In the genomic region with DNA sequence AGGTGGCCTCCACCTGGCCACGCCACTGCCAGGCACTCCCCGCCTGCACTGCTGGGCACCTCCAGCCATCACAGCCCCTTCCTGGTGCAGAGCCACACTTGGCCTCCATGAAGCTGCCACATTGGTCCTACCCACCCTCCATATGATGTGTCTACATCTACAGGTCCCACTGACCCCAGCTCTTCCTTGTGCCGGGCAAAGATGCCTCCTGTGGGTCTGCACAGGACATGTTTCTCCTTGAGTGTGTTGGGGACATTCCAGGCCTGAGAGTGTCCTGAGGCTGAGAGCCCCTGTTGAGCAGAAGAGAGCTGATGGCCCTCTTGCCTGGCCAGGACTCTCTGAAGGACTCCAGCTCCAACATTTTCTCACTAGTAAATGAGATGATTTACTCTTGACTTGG, we compare ENCODE assay signal across 21 cellular contexts. TPM values are rescaled to one million over a fixed set of nuclear protein-coding genes. Genes with fewer than 3 reads are reported as not detected.
DNase-seq lines count a peak whose midpoint lies in the region; ATAC-seq, FAIRE-seq and TF ChIP-seq lines count a peak whose summit lies in the region.
"Had no signal": no experiment of that assay in that cellular context is flagged by ENCODE, and none has a peak within 500 bp of the region (broad histone marks: within the 10 kb centered on the region; RNA-seq: fewer than 3 reads in every experiment).

No MANE protein-coding gene starts in this region.

- SMC1A ChIA-PET in GM12878 (lab: Charles Lee; ENCODE audit: uncharacterized antibody, unreplicated experiment) = no interaction called here

- no peak for ATAC-seq in IMR-90 (ENCODE audit: low read depth)
- peak; percentile 24; the same call in 2 of the 3 replicates for ATAC-seq in GM12878
- no peak for ATAC-seq in HG03108 (IDR thresholded peaks at IDR 0.05; ENCODE audit: unreplicated experiment)

- H2BK5ac ChIP-seq in IMR-90 (ENCODE audit: low read depth, low read length, poor library complexity, severe bottlenecking) = no peak overlapping the region

- H3K14ac ChIP-seq in IMR-90 (replicated peaks; ENCODE audit: low read depth, low read length) = no peak overlapping the region

- H4K5ac ChIP-seq in IMR-90 (ENCODE audit: low read depth, low read length) = no peak overlapping the region; the same call in 1 of the 2 replicates

- H3K4me2 ChIP-seq in IMR-90 (ENCODE audit: low read depth, low read length) = no peak overlapping the region
- H3K4me2 ChIP-seq in GM12878 (ENCODE audit: control insufficient read depth, insufficient read depth) = no peak overlapping the region

- peaks cover 27% of the 10 kb centered on the region for H3K36me3 ChIP-seq in BE2C
- peaks cover 23% of the 10 kb centered on the region for H3K36me3 ChIP-seq in IMR-90 (ENCODE audit: control insufficient read depth, insufficient read depth, low read length)
- H3K36me3 ChIP-seq in GM12878 (ENCODE audit: control insufficient read depth in 2 of 2, insufficient read depth in 2 of 2, low read length in 1 of 2) = no peaks in the 10 kb centered on the region

- H2AK5ac ChIP-seq in IMR-90 (ENCODE audit: low read depth, low read length) = peak overlapping the region; percentile 14; the same call in 1 of the 2 replicates

- intact Hi-C loops in IMR-90 (cut with micrococcal nuclease) = no loop called here
- intact Hi-C loops in GM12878 (cut with micrococcal nuclease; ENCODE audit: unreplicated experiment) = no loop called here

- H2BK15ac ChIP-seq in IMR-90 (ENCODE audit: low read depth, low read length) = no peak overlapping the region

- H3K56ac ChIP-seq in IMR-90 (ENCODE audit: extremely low read depth, insufficient read depth, low read length) = no peak overlapping the region

- no peak overlapping the region for H3K4me3 Mint-ChIP-seq in neural crest cell
- H3K4me3 Mint-ChIP-seq: CD4-positive, alpha-beta memory T cell; IgD-negative memory B cell had no signal

- peaks cover 8% of the 10 kb centered on the region for H3K36me3 Mint-ChIP-seq in neural crest cell (ENCODE audit: low read depth)
- H3K36me3 Mint-ChIP-seq: CD4-positive, alpha-beta memory T cell; IgD-negative memory B cell had no signal

- H2BK20ac ChIP-seq in IMR-90 (ENCODE audit: low read depth, low read length) = no peak overlapping the region

- H3K27ac Mint-ChIP-seq in neural crest cell (ENCODE audit: unreplicated experiment) = peak overlapping the region; percentile 55
- H3K27ac Mint-ChIP-seq: CD4-positive, alpha-beta memory T cell had no signal

- RAD21 ChIA-PET in GM12878 (lab: Charles Lee; ENCODE audit: unreplicated experiment) = interaction anchor here (1.5 kb wide), 1 partner anchor 59 kb away, joined by 4 read pairs; no protein-coding TSS in a partner anchor

- WGBS in IMR-90 (ENCODE audit: extremely low coverage in 2 of 2, insufficient read length in 1 of 2), 2 experiments = 100% methylated on average over 2 of the region's 3 CpGs; no CpG with 5 or more reads in 1 of the 2 experiments
- 80% methylated on average over 3 of the region's 3 CpGs for WGBS in GM12878 (ENCODE audit: insufficient coverage, insufficient replicate concordance, low lambda C conversion rate, missing lambda C conversion rate)

- BruUV-seq in IMR-90 (replicated peaks; lab: Mats Ljungman, UMichigan) (no TSS peak), GM12878 (replicated peaks; lab: Mats Ljungman, UMichigan) (no TSS peak)

- no peak overlapping the region for H4K8ac ChIP-seq in IMR-90 (ENCODE audit: low read depth in 2 of 2, low read length in 2 of 2)

- DNase-seq in BE2C (no peak), IMR-90 (no peak), GM12878 (ENCODE audit: low read depth, low spot score) (no peak), neural crest cell (ENCODE audit: low read depth, low spot score) (no peak), NCI-H1694 treated with DMSO at 0.1 percent for 48 hours (lab: John Stamatoyannopoulos, UW) (no peak), CD1c-positive myeloid dendritic cell (ENCODE audit: extremely low spot score) (no peak)
- DNase-seq in activated CD4-positive, CD25-positive, alpha-beta regulatory T cell (lab: John Stamatoyannopoulos, UW) = no peak
- DNase-seq: 8988T; CD4-positive, alpha-beta memory T cell; DMS79 treated with DMSO at 0.1 percent for 48 hours; GF-D8; HCEC 1CT; Karpas-422; KBM-7 had no signal

- H2AFZ ChIP-seq in IMR-90 (replicated peaks; ENCODE audit: low read length, poor library complexity) (no peak overlapping the region), GM12878 (ENCODE audit: control insufficient read depth, low read depth, low read length) (no peak overlapping the region)

- H3K79me2 ChIP-seq in GM12878 (ENCODE audit: control insufficient read depth, insufficient read depth, low read length) = no peaks in the 10 kb centered on the region

- H2BK120ac ChIP-seq in IMR-90 (ENCODE audit: low read depth, low read length) = no peak overlapping the region

- H3K27me3 ChIP-seq in BE2C = no peaks in the 10 kb centered on the region
- no peaks in the 10 kb centered on the region for H3K27me3 ChIP-seq in IMR-90 (ENCODE audit: control insufficient read depth, insufficient read depth, low read length)
- H3K27me3 ChIP-seq in GM12878 (replicated peaks in 1 of 2; ENCODE audit: control insufficient read depth in 2 of 2, insufficient read depth in 2 of 2, low read length in 1 of 2) = no peaks in the 10 kb centered on the region

- H3K27ac ChIP-seq in IMR-90 (ENCODE audit: insufficient read depth, low read length) = no peak overlapping the region
- H3K27ac ChIP-seq in GM12878 (ENCODE audit: control insufficient read depth, insufficient read depth) = no peak overlapping the region
- H3K27ac ChIP-seq: C4-2B, HL-60 had no signal

- peaks cover 36% of the 10 kb centered on the region for H3K9me1 ChIP-seq in IMR-90 (ENCODE audit: insufficient read depth, low read length)

- no peak overlapping the region for H2AK9ac ChIP-seq in IMR-90 (replicated peaks; ENCODE audit: low read depth, low read length, poor library complexity)

- no peak for TF ChIP-seq RAD21 in IMR-90 (IDR thresholded peaks at IDR 0.05; ENCODE audit: low read length)
- no peak for TF ChIP-seq RAD21 in GM12878 (IDR thresholded peaks at IDR 0.05; ENCODE audit: insufficient read depth, low read depth, low read length)

- no peak overlapping the region for H3K18ac ChIP-seq in IMR-90 (ENCODE audit: low read depth, low read length)

- FAIRE-seq in GM12878 (lab: Jason Lieb, UNC) = no peak
- FAIRE-seq: GM12891, GM18507 had no signal

- H3K9me3 Mint-ChIP-seq in neural crest cell = peaks cover 5% of the 10 kb centered on the region

- CTCF ChIA-PET in IMR-90 (lab: Yijun Ruan, JAX) = interaction anchor here (1.2 kb wide), 1 partner anchor 59 kb away, joined by 4 read pairs; no protein-coding TSS in a partner anchor
- CTCF ChIA-PET in GM12878 (lab: Yijun Ruan, JAX) = interaction anchor here (0.7 to 1.3 kb wide), 2 partner anchors 59 to 693 kb away, joined by 3 read pairs; no protein-coding TSS in a partner anchor

- no peak for TF ChIP-seq EP300 in GM12878 (IDR thresholded peaks at IDR 0.05; ENCODE audit: borderline replicate concordance in 1 of 2, control insufficient read depth in 1 of 2, low read depth in 2 of 2, low read length in 2 of 2)

- H4K20me1 ChIP-seq in IMR-90 (ENCODE audit: insufficient read depth, low read length) (peaks cover 33% of the 10 kb centered on the region), GM12878 (ENCODE audit: control insufficient read depth, insufficient read depth) (no peaks in the 10 kb centered on the region)

- no peaks in the 10 kb centered on the region; the same call in 1 of the 2 replicates for H3K4me1 ChIP-seq in BE2C
- H3K4me1 ChIP-seq in IMR-90 (ENCODE audit: control insufficient read depth, insufficient read depth, low read length) = peaks cover 22% of the 10 kb centered on the region
- no peaks in the 10 kb centered on the region for H3K4me1 ChIP-seq in GM12878 (ENCODE audit: control insufficient read depth, insufficient read depth, low read length)

- 0 out of 2 replicates have a peak overlapping the region, but pooled peaks have one; percentile 4 for H3K4ac ChIP-seq in IMR-90 (ENCODE audit: low read depth, low read length)

- dilution Hi-C loops in IMR-90 (cut with HindIII; ENCODE audit: low sequenced_read_pairs, unreplicated experiment) = no loop called here

- peaks cover under 1% of the 10 kb centered on the region for H3K27me3 Mint-ChIP-seq in neural crest cell (ENCODE audit: low read depth)

- H3K79me1 ChIP-seq in IMR-90 (ENCODE audit: low read depth in 1 of 2, low read length in 2 of 2) = peaks cover 17 to 39% of the 10 kb centered on the region in 2 experiments

- POLR2A ChIA-PET in IMR-90 (lab: Charles Lee; ENCODE audit: unreplicated experiment) (no interaction called here), GM12878 (lab: Charles Lee) (no interaction called here)

- TF ChIP-seq POLR2A in IMR-90 (IDR thresholded peaks at IDR 0.05; ENCODE audit: low read depth, low read length) (no peak), GM12878 (IDR thresholded peaks at IDR 0.05; ENCODE audit: low read depth, low read length) (no peak)

- in situ Hi-C loops in IMR-90 (cut with MboI; ENCODE audit: low sequenced_read_pairs) (no loop called here), GM12878 (cut with MboI) (no loop called here)

- no peak overlapping the region for H3K23ac ChIP-seq in IMR-90 (ENCODE audit: low read depth, low read length)

- TF ChIP-seq CTCF in BE2C (IDR thresholded peaks at IDR 0.05; ENCODE audit: low read depth, low read length) = 0 out of 2 replicates have a peak, but pooled peaks have one; percentile 0
- TF ChIP-seq CTCF in IMR-90 (conservative IDR thresholded peaks at IDR 0.05; ENCODE audit: low read depth, low read length) = no peak
- no peak for TF ChIP-seq CTCF in GM12878 (IDR thresholded peaks at IDR 0.05 in 2 of 3, conservative IDR thresholded peaks at IDR 0.05 in 1 of 3; ENCODE audit: control insufficient read depth in 2 of 3, extremely low read depth in 1 of 3, insufficient read depth in 1 of 3, low read depth in 3 of 3, low read length in 3 of 3)
- TF ChIP-seq CTCF in neural crest cell (conservative IDR thresholded peaks at IDR 0.05) = no peak

- H3K4me3 ChIP-seq in BE2C (ENCODE audit: low read depth, low read length) = no peak overlapping the region
- H3K4me3 ChIP-seq in IMR-90 (ENCODE audit: insufficient read depth, low read depth, low read length) = no peak overlapping the region
- H3K4me3 ChIP-seq in GM12878 = no peak overlapping the region

- H4K91ac ChIP-seq in IMR-90 (ENCODE audit: insufficient read depth, low read depth, low read length) = no peak overlapping the region

- H3K4me1 Mint-ChIP-seq in neural crest cell = peaks cover 12% of the 10 kb centered on the region
- H3K4me1 Mint-ChIP-seq: CD4-positive, alpha-beta memory T cell; IgD-negative memory B cell had no signal

- no peak overlapping the region for H3K9ac ChIP-seq in IMR-90 (ENCODE audit: low read depth, low read length)
- H3K9ac ChIP-seq in GM12878 (ENCODE audit: control insufficient read depth, insufficient read depth, low read length) = no peak overlapping the region

- H3K9me3 ChIP-seq in BE2C (no peaks in the 10 kb centered on the region; the same call in 1 of the 2 replicates), IMR-90 (ENCODE audit: control insufficient read depth, insufficient read depth, low read length) (no peaks in the 10 kb centered on the region), GM12878 (replicated peaks; ENCODE audit: control insufficient read depth, insufficient read depth, low read length) (peaks cover 2% of the 10 kb centered on the region; the same call in 1 of the 3 replicates)

RNA-seq across cellular contexts. Expression of a gene that starts 7.5 kb away (rescaled TPM):
- 1,337 TPM for polyA plus RNA-seq in BE2C (2012; ENCODE audit: insufficient read depth, insufficient read length, low read depth)
- total RNA-seq in IMR-90 (2012; rRNA removed) (703 and 816 TPM in 2 replicates), GM12878 (2014; rRNA removed) (3.3 and 4.2 TPM in 2 replicates), GM12878 (2014; rRNA removed; fragmentation: Illumina TruSeq; extraction: Trizol) (2.4 and 2.7 TPM in 2 replicates), GM12878 (2021) (2.4 and 3.1 TPM in 2 replicates), neural crest cell (75.4 and 90.3 TPM in 2 replicates)
- polyA plus RNA-seq in IMR-90 (2012; rRNA removed) (1,657 and 2,603 TPM in 2 replicates), GM12878 (2011; rRNA removed) (6.0 and 20.1 TPM in 2 replicates), GM12878 (2014; fragmentation: Illumina TruSeq; extraction: Trizol) (8.4 and 9.3 TPM in 2 replicates), GM12878 (2014; fragmentation: Nextera tagmentation; extraction: Ambion mirVana) (1 to 10 TPM in 1 of 2 experiments, under 1 TPM in 1; 0.86 to 2.6 TPM), GM12878 (2014; rRNA removed) (4.1 and 7.3 TPM in 2 replicates), GM12878 (2016; fragmentation: Nextera tagmentation; extraction: Ambion mirVana) (1 to 10 TPM; 2.3 to 3.8 TPM)
- 329 and 2,274 TPM in 2 replicates for polyA plus RNA-seq in IMR-90 (2012; cell fraction: cytosol; rRNA removed)
- polyA plus RNA-seq in IMR-90 (2012; cell fraction: nucleus; rRNA removed; ENCODE audit: low replicate concordance) = 846 and 954 TPM in 2 replicates
- total RNA-seq in GM12878 (2013; cell fraction: nucleolus; rRNA removed) = 22.5 and 26.7 TPM in 2 replicates
- 3.6 TPM for polyA plus RNA-seq in GM12878 (2011; ENCODE audit: low read depth)
- polyA plus RNA-seq in GM12878 (2011; cell fraction: cytosol; rRNA removed) = 31.4 and 54.1 TPM in 2 replicates
- polyA plus RNA-seq in GM12878 (2011; cell fraction: nucleus; rRNA removed) = 12.3 and 17.1 TPM in 2 replicates
- 2.3 and 2.8 TPM in 2 replicates for polyA plus RNA-seq in GM12878 (2012)
- 24.0 and 34.6 TPM in 2 replicates for polyA minus RNA-seq in GM12878 (2011; rRNA and poly(A)+ RNA removed)
- 2.6 and 6.0 TPM in 2 replicates for polyA minus RNA-seq in GM12878 (2011; cell fraction: cytosol; rRNA and poly(A)+ RNA removed)
- 6.0 and 6.6 TPM in 2 replicates for polyA minus RNA-seq in GM12878 (2011; cell fraction: nucleus; rRNA and poly(A)+ RNA removed)
- total RNA-seq: CD4-positive, alpha-beta memory T cell; HT1080 had no signal
- polyA plus RNA-seq: CD4-positive, alpha-beta memory T cell; IgD-negative memory B cell had no signal

RNA-seq across cellular contexts. Expression of a gene that starts 34.0 kb away (rescaled TPM):
- 4.6 TPM for polyA plus RNA-seq in BE2C (2012; ENCODE audit: insufficient read depth, insufficient read length, low read depth)
- total RNA-seq in IMR-90 (2012; rRNA removed) (under 0.01 and 0.18 TPM in 2 replicates), GM12878 (2014; rRNA removed) (not detected in 2 replicates), GM12878 (2014; rRNA removed; fragmentation: Illumina TruSeq; extraction: Trizol) (not detected in 2 replicates), GM12878 (2021) (0.13 TPM in 1 of 2 replicates, not detected in the other), neural crest cell (3.4 and 3.7 TPM in 2 replicates)
- polyA plus RNA-seq in IMR-90 (2012; rRNA removed) (0.63 and 0.79 TPM in 2 replicates), GM12878 (2011; rRNA removed) (0.04 TPM in 1 of 2 replicates, not detected in the other), GM12878 (2014; fragmentation: Illumina TruSeq; extraction: Trizol) (0.09 TPM in 1 of 2 replicates, not detected in the other), GM12878 (2014; fragmentation: Nextera tagmentation; extraction: Ambion mirVana) (under 1 TPM in 1 of 2 experiments, not detected in 1; 0.04 TPM), GM12878 (2014; rRNA removed) (0.03 TPM in 2 replicates), GM12878 (2016; fragmentation: Nextera tagmentation; extraction: Ambion mirVana) (under 1 TPM in 1 of 2 experiments, not detected in 1; 0.11 TPM)
- 0.25 and 0.74 TPM in 2 replicates for polyA plus RNA-seq in IMR-90 (2012; cell fraction: cytosol; rRNA removed)
- 1.8 and 3.1 TPM in 2 replicates for polyA plus RNA-seq in IMR-90 (2012; cell fraction: nucleus; rRNA removed; ENCODE audit: low replicate concordance)
- total RNA-seq in GM12878 (2013; cell fraction: nucleolus; rRNA removed) = 0.69 TPM in 1 of 2 replicates, not detected in the other
- polyA plus RNA-seq in GM12878 (2011; ENCODE audit: low read depth) = not detected
- 0.12 and 0.17 TPM in 2 replicates for polyA plus RNA-seq in GM12878 (2011; cell fraction: cytosol; rRNA removed)
- 0.06 and 0.07 TPM in 2 replicates for polyA plus RNA-seq in GM12878 (2011; cell fraction: nucleus; rRNA removed)
- polyA plus RNA-seq in GM12878 (2012) = 0.03 and 0.07 TPM in 2 replicates
- polyA minus RNA-seq in GM12878 (2011; rRNA and poly(A)+ RNA removed) = 0.93 TPM in 1 of 2 replicates, not detected in the other
- 0.62 TPM in 1 of 2 replicates, not detected in the other for polyA minus RNA-seq in GM12878 (2011; cell fraction: cytosol; rRNA and poly(A)+ RNA removed)
- 0.19 TPM in 1 of 2 replicates, not detected in the other for polyA minus RNA-seq in GM12878 (2011; cell fraction: nucleus; rRNA and poly(A)+ RNA removed)
- polyA plus RNA-seq: IgD-negative memory B cell had no signal
